1 cellular context compared by ENCODE assay signal in genomic region chr4:124694306-124694705, GRCh38.
TF ChIP-seq lines count a peak whose summit lies in the region.

No MANE protein-coding gene starts in this region.

TF ChIP-seq in IMR-90, 13 proteins besides CTCF, POLR2A, EP300 and RAD21 (continued from another document):
- TF ChIP-seq, protein P1, sequence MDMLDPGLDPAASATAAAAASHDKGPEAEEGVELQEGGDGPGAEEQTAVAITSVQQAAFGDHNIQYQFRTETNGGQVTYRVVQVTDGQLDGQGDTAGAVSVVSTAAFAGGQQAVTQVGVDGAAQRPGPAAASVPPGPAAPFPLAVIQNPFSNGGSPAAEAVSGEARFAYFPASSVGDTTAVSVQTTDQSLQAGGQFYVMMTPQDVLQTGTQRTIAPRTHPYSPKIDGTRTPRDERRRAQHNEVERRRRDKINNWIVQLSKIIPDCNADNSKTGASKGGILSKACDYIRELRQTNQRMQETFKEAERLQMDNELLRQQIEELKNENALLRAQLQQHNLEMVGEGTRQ (IDR thresholded peaks at IDR 0.05; ENCODE audit: low read depth, low read length) = no peak
- TF ChIP-seq SMC3 (IDR thresholded peaks at IDR 0.05; ENCODE audit: low read depth, low read length) (no peak), NFE2L2 (IDR thresholded peaks at IDR 0.05; ENCODE audit: low read depth, low read length) (no peak), MXI1 (IDR thresholded peaks at IDR 0.05; ENCODE audit: borderline replicate concordance, low read depth, low read length) (no peak)
